In the genomic region with DNA sequence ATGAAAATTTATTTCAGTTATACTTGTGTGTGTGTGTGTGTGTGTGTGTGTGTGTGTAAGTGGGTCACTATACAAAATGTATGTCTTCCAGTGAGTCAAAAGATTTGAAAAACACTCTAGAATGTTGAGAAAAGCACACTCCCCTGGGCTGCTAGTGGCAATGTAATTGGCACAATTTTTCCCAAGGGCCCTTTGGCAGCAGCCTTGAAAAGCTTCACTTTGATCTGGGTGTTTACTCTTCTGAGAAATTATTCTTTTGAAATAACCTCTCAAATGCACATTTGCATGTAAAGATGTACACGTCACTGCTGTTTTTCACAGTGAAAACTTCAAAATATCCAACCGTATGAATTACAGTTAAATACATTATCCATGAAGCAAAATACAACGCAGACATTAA, we compare ENCODE assay signal across 1 cellular context.
TF ChIP-seq lines count a peak whose summit lies in the region.

No MANE protein-coding gene starts in this region.

TF ChIP-seq in HepG2, 621 proteins besides CTCF, POLR2A, EP300 and RAD21 (continued from another document):
- TF ChIP-seq, protein P1, sequence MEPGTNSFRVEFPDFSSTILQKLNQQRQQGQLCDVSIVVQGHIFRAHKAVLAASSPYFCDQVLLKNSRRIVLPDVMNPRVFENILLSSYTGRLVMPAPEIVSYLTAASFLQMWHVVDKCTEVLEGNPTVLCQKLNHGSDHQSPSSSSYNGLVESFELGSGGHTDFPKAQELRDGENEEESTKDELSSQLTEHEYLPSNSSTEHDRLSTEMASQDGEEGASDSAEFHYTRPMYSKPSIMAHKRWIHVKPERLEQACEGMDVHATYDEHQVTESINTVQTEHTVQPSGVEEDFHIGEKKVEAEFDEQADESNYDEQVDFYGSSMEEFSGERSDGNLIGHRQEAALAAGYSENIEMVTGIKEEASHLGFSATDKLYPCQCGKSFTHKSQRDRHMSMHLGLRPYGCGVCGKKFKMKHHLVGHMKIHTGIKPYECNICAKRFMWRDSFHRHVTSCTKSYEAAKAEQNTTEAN (CRISPR knock-in tag; conservative IDR thresholded peaks at IDR 0.05): peak; percentile 74; the same call in 1 of the 2 replicates
- TF ChIP-seq NCOA1 (CRISPR knock-in tag; IDR thresholded peaks at IDR 0.05) (no peak), NFKBIZ (CRISPR knock-in tag; IDR thresholded peaks at IDR 0.05) (no peak), KLF9 (CRISPR knock-in tag; IDR thresholded peaks at IDR 0.05; ENCODE audit: low read depth) (no peak), MED1 (CRISPR knock-in tag; IDR thresholded peaks at IDR 0.05) (no peak), HOXA7 (CRISPR knock-in tag; IDR thresholded peaks at IDR 0.05) (no peak), ZNF337 (CRISPR knock-in tag; IDR thresholded peaks at IDR 0.05; ENCODE audit: borderline replicate concordance, low read depth) (no peak), ZNF460 (CRISPR knock-in tag; IDR thresholded peaks at IDR 0.05; ENCODE audit: borderline replicate concordance) (no peak), ZNF496 (CRISPR knock-in tag; IDR thresholded peaks at IDR 0.05; ENCODE audit: insufficient replicate concordance) (no peak)
- TF ChIP-seq, protein P2, sequence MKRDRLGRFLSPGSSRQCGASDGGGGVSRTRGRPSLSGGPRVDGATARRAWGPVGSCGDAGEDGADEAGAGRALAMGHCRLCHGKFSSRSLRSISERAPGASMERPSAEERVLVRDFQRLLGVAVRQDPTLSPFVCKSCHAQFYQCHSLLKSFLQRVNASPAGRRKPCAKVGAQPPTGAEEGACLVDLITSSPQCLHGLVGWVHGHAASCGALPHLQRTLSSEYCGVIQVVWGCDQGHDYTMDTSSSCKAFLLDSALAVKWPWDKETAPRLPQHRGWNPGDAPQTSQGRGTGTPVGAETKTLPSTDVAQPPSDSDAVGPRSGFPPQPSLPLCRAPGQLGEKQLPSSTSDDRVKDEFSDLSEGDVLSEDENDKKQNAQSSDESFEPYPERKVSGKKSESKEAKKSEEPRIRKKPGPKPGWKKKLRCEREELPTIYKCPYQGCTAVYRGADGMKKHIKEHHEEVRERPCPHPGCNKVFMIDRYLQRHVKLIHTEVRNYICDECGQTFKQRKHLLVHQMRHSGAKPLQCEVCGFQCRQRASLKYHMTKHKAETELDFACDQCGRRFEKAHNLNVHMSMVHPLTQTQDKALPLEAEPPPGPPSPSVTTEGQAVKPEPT (CRISPR knock-in tag; IDR thresholded peaks at IDR 0.05; ENCODE audit: low read depth): no peak
- TF ChIP-seq, protein P3, sequence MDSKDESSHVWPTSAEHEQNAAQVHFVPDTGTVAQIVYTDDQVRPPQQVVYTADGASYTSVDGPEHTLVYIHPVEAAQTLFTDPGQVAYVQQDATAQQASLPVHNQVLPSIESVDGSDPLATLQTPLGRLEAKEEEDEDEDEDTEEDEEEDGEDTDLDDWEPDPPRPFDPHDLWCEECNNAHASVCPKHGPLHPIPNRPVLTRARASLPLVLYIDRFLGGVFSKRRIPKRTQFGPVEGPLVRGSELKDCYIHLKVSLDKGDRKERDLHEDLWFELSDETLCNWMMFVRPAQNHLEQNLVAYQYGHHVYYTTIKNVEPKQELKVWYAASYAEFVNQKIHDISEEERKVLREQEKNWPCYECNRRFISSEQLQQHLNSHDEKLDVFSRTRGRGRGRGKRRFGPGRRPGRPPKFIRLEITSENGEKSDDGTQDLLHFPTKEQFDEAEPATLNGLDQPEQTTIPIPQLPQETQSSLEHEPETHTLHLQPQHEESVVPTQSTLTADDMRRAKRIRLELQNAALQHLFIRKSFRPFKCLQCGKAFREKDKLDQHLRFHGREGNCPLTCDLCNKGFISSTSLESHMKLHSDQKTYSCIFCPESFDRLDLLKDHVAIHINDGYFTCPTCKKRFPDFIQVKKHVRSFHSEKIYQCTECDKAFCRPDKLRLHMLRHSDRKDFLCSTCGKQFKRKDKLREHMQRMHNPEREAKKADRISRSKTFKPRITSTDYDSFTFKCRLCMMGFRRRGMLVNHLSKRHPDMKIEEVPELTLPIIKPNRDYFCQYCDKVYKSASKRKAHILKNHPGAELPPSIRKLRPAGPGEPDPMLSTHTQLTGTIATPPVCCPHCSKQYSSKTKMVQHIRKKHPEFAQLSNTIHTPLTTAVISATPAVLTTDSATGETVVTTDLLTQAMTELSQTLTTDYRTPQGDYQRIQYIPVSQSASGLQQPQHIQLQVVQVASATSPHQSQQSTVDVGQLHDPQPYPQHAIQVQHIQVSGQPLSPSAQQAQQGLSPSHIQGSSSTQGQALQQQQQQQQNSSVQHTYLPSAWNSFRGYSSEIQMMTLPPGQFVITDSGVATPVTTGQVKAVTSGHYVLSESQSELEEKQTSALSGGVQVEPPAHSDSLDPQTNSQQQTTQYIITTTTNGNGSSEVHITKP (CRISPR knock-in tag; IDR thresholded peaks at IDR 0.05; ENCODE audit: low read depth): no peak
- TF ChIP-seq, protein P4, sequence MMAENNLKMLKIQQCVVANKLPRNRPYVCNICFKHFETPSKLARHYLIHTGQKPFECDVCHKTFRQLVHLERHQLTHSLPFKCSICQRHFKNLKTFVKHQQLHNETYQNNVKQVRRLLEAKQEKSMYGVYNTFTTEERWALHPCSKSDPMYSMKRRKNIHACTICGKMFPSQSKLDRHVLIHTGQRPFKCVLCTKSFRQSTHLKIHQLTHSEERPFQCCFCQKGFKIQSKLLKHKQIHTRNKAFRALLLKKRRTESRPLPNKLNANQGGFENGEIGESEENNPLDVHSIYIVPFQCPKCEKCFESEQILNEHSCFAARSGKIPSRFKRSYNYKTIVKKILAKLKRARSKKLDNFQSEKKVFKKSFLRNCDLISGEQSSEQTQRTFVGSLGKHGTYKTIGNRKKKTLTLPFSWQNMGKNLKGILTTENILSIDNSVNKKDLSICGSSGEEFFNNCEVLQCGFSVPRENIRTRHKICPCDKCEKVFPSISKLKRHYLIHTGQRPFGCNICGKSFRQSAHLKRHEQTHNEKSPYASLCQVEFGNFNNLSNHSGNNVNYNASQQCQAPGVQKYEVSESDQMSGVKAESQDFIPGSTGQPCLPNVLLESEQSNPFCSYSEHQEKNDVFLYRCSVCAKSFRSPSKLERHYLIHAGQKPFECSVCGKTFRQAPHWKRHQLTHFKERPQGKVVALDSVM (CRISPR knock-in tag; IDR thresholded peaks at IDR 0.05): no peak
- TF ChIP-seq, protein P5, sequence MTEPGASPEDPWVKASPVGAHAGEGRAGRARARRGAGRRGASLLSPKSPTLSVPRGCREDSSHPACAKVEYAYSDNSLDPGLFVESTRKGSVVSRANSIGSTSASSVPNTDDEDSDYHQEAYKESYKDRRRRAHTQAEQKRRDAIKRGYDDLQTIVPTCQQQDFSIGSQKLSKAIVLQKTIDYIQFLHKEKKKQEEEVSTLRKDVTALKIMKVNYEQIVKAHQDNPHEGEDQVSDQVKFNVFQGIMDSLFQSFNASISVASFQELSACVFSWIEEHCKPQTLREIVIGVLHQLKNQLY (CRISPR knock-in tag; IDR thresholded peaks at IDR 0.05): no peak
